ENCODE assay signal across 32 cellular contexts in genomic region chr18:28858248-28858647, GRCh38.
"Had no signal": no experiment of that assay in that cellular context is flagged by ENCODE, and none has a peak within 500 bp of the region (broad histone marks: within the 10 kb centered on the region; RNA-seq: fewer than 3 reads in every experiment).

No MANE protein-coding gene starts in this region.

- ATAC-seq: activated CD8-positive, alpha-beta T cell treated with anti-CD3 and anti-CD28 coated beads for 36 hours; activated naive CD4-positive, alpha-beta T cell treated with anti-CD3 and anti-CD28 coated beads, Interleukin-2, amount 50 U/mL, for 72 hours; activated T-cell treated with anti-CD3 and anti-CD28 coated beads, Interleukin-2, amount 50 U/mL, for 4 hours; activated T-cell treated with anti-CD3 and anti-CD28 coated beads, Interleukin-2, amount 50 U/mL, for 72 hours; activated T-helper 17 cell treated with anti-CD3 and anti-CD28 coated beads, Interleukin-2, amount 50 U/mL, for 72 hours; body of pancreas had no signal

- DNase-seq: activated B cell treated with CpG ODN at 0.5 μM for 24 hours; activated CD4-positive, alpha-beta memory T cell treated with anti-CD3 and anti-CD28 coated beads for 36 hours; activated CD4-positive, alpha-beta T cell treated with anti-CD3 and anti-CD28 coated beads for 4 hours; activated CD4-positive, alpha-beta T cell treated with anti-CD3 and anti-CD28 coated beads, Interleukin-2, amount 10 ng/mL, durations not matched to agents 24 days and 14 days; activated CD4-positive, alpha-beta T cell treated with anti-CD3 and anti-CD28 coated beads, Interleukin-2, amount 50 U/mL, for 1 hour; activated CD4-positive, alpha-beta T cell treated with anti-CD3 and anti-CD28 coated beads, Interleukin-2, amount 50 U/mL, for 4 hours; activated CD4-positive, CD25-positive, alpha-beta regulatory T cell treated with anti-CD3 and anti-CD28 coated beads, Interleukin-2, amount 50 U/mL, for 72 hours; activated CD8-positive, alpha-beta memory T cell treated with anti-CD3 and anti-CD28 coated beads, Interleukin-2, amount 50 U/mL, for 4 hours; activated CD8-positive, alpha-beta T cell treated with anti-CD3 and anti-CD28 coated beads for 36 hours; activated effector memory CD4-positive, alpha-beta T cell treated with anti-CD3 and anti-CD28 coated beads, Interleukin-2, amount 50 U/mL, for 16 hours; activated gamma-delta T cell treated with Interleukin-2 at 50 U/mL for 16 hours; activated naive CD4-positive, alpha-beta T cell; activated naive CD4-positive, alpha-beta T cell treated with anti-CD3 and anti-CD28 coated beads for 36 hours; activated naive CD4-positive, alpha-beta T cell treated with anti-CD3 and anti-CD28 coated beads, Interleukin-2, amount 50 U/mL, for 16 hours; activated naive CD8-positive, alpha-beta T cell treated with anti-CD3 and anti-CD28 coated beads for 36 hours; activated T-cell treated with anti-CD3 and anti-CD28 coated beads for 4 hours; activated T-cell treated with anti-CD3 and anti-CD28 coated beads, Interleukin-2, amount 50 U/mL, for 1 hour; activated T-cell treated with anti-CD3 and anti-CD28 coated beads, Interleukin-2, amount 50 U/mL, for 4 hours; activated T-cell treated with anti-CD3 and anti-CD28 coated beads, Interleukin-2, amount 50 U/mL, for 72 hours; adrenal gland; amniotic stem cell; aorta; body of pancreas; brain microvascular endothelial cell; central memory CD4-positive, alpha-beta T cell; T-helper 1 cell; T-helper 2 cell; T-helper 9 cell had no signal

- H3K9me3 ChIP-seq: adrenal gland, body of pancreas, breast epithelium had no signal

- H3K27me3 ChIP-seq: adrenal gland, body of pancreas, brain microvascular endothelial cell, breast epithelium had no signal

- H3K4me1 ChIP-seq: adrenal gland, breast epithelium had no signal

- H3K36me3 ChIP-seq: adrenal gland, brain microvascular endothelial cell, breast epithelium had no signal

- H3K27ac ChIP-seq: adrenal gland, body of pancreas, brain microvascular endothelial cell, breast epithelium, VCaP had no signal

- H3K4me3 ChIP-seq: adrenal gland, body of pancreas, breast epithelium had no signal
